In the genomic region with DNA sequence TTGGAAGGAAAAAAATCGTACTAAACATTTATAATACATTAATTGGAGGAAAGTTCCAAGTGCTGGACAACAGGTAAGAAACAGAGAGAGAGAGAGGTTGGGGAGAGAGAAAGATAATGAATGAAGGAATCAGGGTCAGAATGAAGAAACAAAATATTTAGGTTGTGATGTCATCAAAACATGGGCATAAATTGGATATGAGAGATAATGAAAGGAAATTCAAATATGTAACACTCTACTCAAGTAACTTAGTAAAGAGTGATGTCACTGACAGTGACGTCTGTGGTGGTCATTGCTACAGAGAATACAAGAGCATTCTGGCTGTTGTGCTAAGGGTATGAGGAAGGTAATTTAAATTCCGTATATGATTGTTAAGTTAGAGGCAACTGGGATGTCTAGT, we compare ENCODE assay signal across 25 cellular contexts.
"Had no signal": no experiment of that assay in that cellular context is flagged by ENCODE, and none has a peak within 500 bp of the region (broad histone marks: within the 10 kb centered on the region; RNA-seq: fewer than 3 reads in every experiment).

No MANE protein-coding gene starts in this region.

- H3K27me3 ChIP-seq: colonic mucosa, esophagus squamous epithelium, gastrocnemius medialis, heart right ventricle, left lung had no signal

- H3K36me3 ChIP-seq: colonic mucosa, esophagus squamous epithelium, gastrocnemius medialis, heart right ventricle, left lung, lower lobe of right lung had no signal

- H3K27ac ChIP-seq: colonic mucosa, epithelial cell of prostate, esophagus squamous epithelium, gastrocnemius medialis, heart right ventricle, left lung, lower lobe of right lung had no signal

- H3K4me1 ChIP-seq: colonic mucosa, esophagus squamous epithelium, gastrocnemius medialis, heart right ventricle, left lung, lower lobe of right lung had no signal

- ATAC-seq: effector memory CD8-positive, alpha-beta T cell; esophagus mucosa; gastrocnemius medialis; heart right ventricle; left cardiac atrium; left lung; left ventricle myocardium superior; lower lobe of right lung; mucosa of descending colon had no signal

- DNase-seq: colonic mucosa; cortex of kidney; effector CD8-positive, alpha-beta T cell; effector memory CD8-positive, alpha-beta T cell; endodermal cell; erythroblast; esophagus squamous epithelium; foreskin fibroblast; foreskin melanocyte; gastrocnemius medialis; glutamatergic neuron; head of caudate nucleus; heart right ventricle; hippocampal formation; left cardiac atrium; left lung; left ventricle myocardium superior; lower lobe of right lung; mesenchymal stem cell; mucosa of descending colon had no signal

- H3K4me3 ChIP-seq: colonic mucosa, esophagus squamous epithelium, gastrocnemius medialis, heart right ventricle, left lung, lower lobe of right lung, mucosa of descending colon had no signal

- H3K9me3 ChIP-seq: colonic mucosa, esophagus squamous epithelium, gastrocnemius medialis, left lung, lower lobe of right lung, mucosa of descending colon had no signal

- FAIRE-seq: endometrium, islet of Langerhans, keratinocyte had no signal
